ENCODE assay signal across 8 cellular contexts in the genomic region with DNA sequence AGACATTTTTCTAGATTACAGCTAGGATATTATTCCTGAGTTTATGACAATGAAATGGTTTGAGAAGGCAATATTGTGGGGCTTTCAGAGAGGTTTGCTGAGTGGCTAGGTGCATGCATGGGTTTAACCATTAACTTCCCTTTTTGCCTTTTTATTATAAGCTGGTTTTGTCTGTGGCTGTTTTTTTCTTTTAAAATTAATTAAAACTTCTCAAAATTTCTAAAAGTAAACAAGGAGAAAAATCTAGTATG.
DNase-seq lines count a peak whose midpoint lies in the region; ATAC-seq lines count a peak whose summit lies in the region.

No MANE protein-coding gene starts in this region.

- DNase-seq in stimulated activated naive CD8-positive, alpha-beta T cell treated with anti-CD3 and anti-CD28 coated beads, Interleukin-15, Interleukin-2, amounts not matched to agents 100 U/mL and 50 U/mL, for 24 hours: no peak
- no peak for DNase-seq in activated naive CD8-positive, alpha-beta T cell treated with anti-CD3 and anti-CD28 coated beads for 36 hours
- no peak for DNase-seq in effector CD4-positive, alpha-beta T cell
- DNase-seq in amygdala (lab: John Stamatoyannopoulos, UW): no peak
- DNase-seq in A172 (ENCODE audit: low spot score): no peak

- H3K27ac Mint-ChIP-seq in stimulated activated naive CD8-positive, alpha-beta T cell treated with anti-CD3 and anti-CD28 coated beads, Interleukin-15, Interleukin-2, amounts not matched to agents 100 ng/mL and 50 ng/mL, for 24 hours: peak overlapping the region; percentile 100
- peak overlapping the region; percentile 99 for H3K27ac Mint-ChIP-seq in activated naive CD8-positive, alpha-beta T cell treated with anti-CD3 and anti-CD28 coated beads for 36 hours

- ATAC-seq in stimulated activated naive CD8-positive, alpha-beta T cell treated with anti-CD3 and anti-CD28 coated beads, Interleukin-15, Interleukin-2, amounts not matched to agents 100 U/mL and 50 U/mL, for 24 hours: no peak
- no peak for ATAC-seq in HG02938 (IDR thresholded peaks at IDR 0.05; ENCODE audit: unreplicated experiment)

- no peaks in the 10 kb centered on the region for H3K9me3 Mint-ChIP-seq in stimulated activated naive CD8-positive, alpha-beta T cell treated with anti-CD3 and anti-CD28 coated beads, Interleukin-15, Interleukin-2, amounts not matched to agents 100 ng/mL and 50 ng/mL, for 24 hours
- peaks cover 2% of the 10 kb centered on the region for H3K9me3 Mint-ChIP-seq in activated naive CD8-positive, alpha-beta T cell treated with anti-CD3 and anti-CD28 coated beads for 36 hours

- no peaks in the 10 kb centered on the region for H3K27me3 Mint-ChIP-seq in stimulated activated naive CD8-positive, alpha-beta T cell treated with anti-CD3 and anti-CD28 coated beads, Interleukin-15, Interleukin-2, amounts not matched to agents 100 ng/mL and 50 ng/mL, for 24 hours
- no peaks in the 10 kb centered on the region for H3K27me3 Mint-ChIP-seq in activated naive CD8-positive, alpha-beta T cell treated with anti-CD3 and anti-CD28 coated beads for 36 hours

- H3K36me3 Mint-ChIP-seq in stimulated activated naive CD8-positive, alpha-beta T cell treated with anti-CD3 and anti-CD28 coated beads, Interleukin-15, Interleukin-2, amounts not matched to agents 100 ng/mL and 50 ng/mL, for 24 hours (ENCODE audit: low read depth): no peaks in the 10 kb centered on the region
- peaks cover 7% of the 10 kb centered on the region for H3K36me3 Mint-ChIP-seq in activated naive CD8-positive, alpha-beta T cell treated with anti-CD3 and anti-CD28 coated beads for 36 hours

- no peaks in the 10 kb centered on the region for H3K36me3 ChIP-seq in mucosa of stomach (ENCODE audit: control insufficient read depth, insufficient read depth, low read length)

- no peak overlapping the region for H3K9ac ChIP-seq in mucosa of stomach (ENCODE audit: low read length)

- no peaks in the 10 kb centered on the region for H3K27me3 ChIP-seq in mucosa of stomach (ENCODE audit: control insufficient read depth, insufficient read depth, low read length)

- H3K4me1 Mint-ChIP-seq in stimulated activated naive CD8-positive, alpha-beta T cell treated with anti-CD3 and anti-CD28 coated beads, Interleukin-15, Interleukin-2, amounts not matched to agents 100 ng/mL and 50 ng/mL, for 24 hours (ENCODE audit: low read depth): peaks cover 65% of the 10 kb centered on the region
- peaks cover 45% of the 10 kb centered on the region for H3K4me1 Mint-ChIP-seq in activated naive CD8-positive, alpha-beta T cell treated with anti-CD3 and anti-CD28 coated beads for 36 hours

- H3K4me3 Mint-ChIP-seq in stimulated activated naive CD8-positive, alpha-beta T cell treated with anti-CD3 and anti-CD28 coated beads, Interleukin-15, Interleukin-2, amounts not matched to agents 100 ng/mL and 50 ng/mL, for 24 hours: peak overlapping the region; percentile 100
- peak overlapping the region; percentile 92 for H3K4me3 Mint-ChIP-seq in activated naive CD8-positive, alpha-beta T cell treated with anti-CD3 and anti-CD28 coated beads for 36 hours

- H3K4me1 ChIP-seq in mucosa of stomach (ENCODE audit: control insufficient read depth, insufficient read depth, low read length): peaks cover 19% of the 10 kb centered on the region

- peak overlapping the region; percentile 0 for H3K4me3 ChIP-seq in mucosa of stomach (ENCODE audit: low read length)

- H3K9me3 ChIP-seq in mucosa of stomach (ENCODE audit: control insufficient read depth, low read length): no peaks in the 10 kb centered on the region
